Comparison of ENCODE assay signal across 8 cellular contexts in the genomic region with DNA sequence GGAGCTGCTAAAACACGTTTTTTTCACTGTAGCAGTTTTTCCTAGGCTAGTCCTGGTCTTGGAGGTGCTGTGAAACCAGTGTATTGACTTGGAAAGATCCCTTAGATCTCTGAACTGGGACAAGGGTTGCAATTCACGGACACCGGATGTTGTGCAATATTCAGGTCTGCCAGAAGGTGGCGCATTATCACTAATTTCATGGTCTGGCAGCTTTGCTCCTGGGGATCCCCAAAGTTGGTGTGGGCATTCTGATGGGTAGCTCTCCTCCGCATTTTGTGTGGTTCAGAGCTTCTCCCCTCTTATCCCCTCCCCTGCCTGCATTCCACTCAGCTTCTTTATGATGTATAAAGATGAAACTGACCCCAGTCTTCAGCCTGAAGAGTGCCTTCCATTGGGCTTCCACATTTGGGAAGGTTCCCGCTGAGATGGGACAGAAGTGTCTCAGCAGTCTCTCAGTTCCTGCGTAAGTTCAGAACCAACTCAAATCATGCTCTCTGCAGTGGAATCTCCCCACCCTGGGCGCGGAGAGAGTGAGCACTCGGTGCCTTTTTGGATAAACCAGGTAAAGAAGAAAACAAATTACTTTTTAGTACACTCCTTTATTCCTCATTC.
A peak's percentile ranks its signal among the peaks of the same experiment; 100 is the strongest.
DNase-seq lines count a peak whose midpoint lies in the region; ATAC-seq and TF ChIP-seq lines count a peak whose summit lies in the region.

No MANE protein-coding gene starts in this region.

- no peaks in the 10 kb centered on the region for H3K36me3 Mint-ChIP-seq in activated CD4-positive, alpha-beta T cell treated with anti-CD3 and anti-CD28 coated beads for 36 hours (ENCODE audit: low read depth)

- H3K4me3 ChIP-seq in SK-N-MC (no peak overlapping the region), coronary artery (no peak overlapping the region)

- H3K36me3 ChIP-seq in SK-N-MC (ENCODE audit: insufficient read depth, low read length), result no peaks in the 10 kb centered on the region

- CTCF ChIA-PET in activated CD4-positive, alpha-beta T cell treated with anti-CD3 and anti-CD28 coated beads for 36 hours (lab: Charles Lee), result interaction anchor here (0.6 to 1.8 kb wide), 5 partner anchors 14 to 118 kb away, joined by 3 to 7 read pairs (median 5); no protein-coding TSS in a partner anchor

- H3K27me3 Mint-ChIP-seq in activated CD4-positive, alpha-beta T cell treated with anti-CD3 and anti-CD28 coated beads for 36 hours, result peaks cover 2% of the 10 kb centered on the region

- no peak for TF ChIP-seq POLR2A in erythroblast (IDR thresholded peaks at IDR 0.05; ENCODE audit: low read length)

- POLR2A ChIA-PET in activated CD4-positive, alpha-beta T cell treated with anti-CD3 and anti-CD28 coated beads for 36 hours (lab: Charles Lee), result no interaction called here

- no peak for TF ChIP-seq CTCF in coronary artery (IDR thresholded peaks at IDR 0.05)

- H3K9ac ChIP-seq in SK-N-MC (ENCODE audit: insufficient read length), result no peak overlapping the region

- intact Hi-C loops in activated CD4-positive, alpha-beta T cell treated with anti-CD3 and anti-CD28 coated beads for 36 hours (cut with DNase I, micrococcal nuclease), result loop anchor here (1.0 to 10.0 kb wide), 7 partner anchors 116 to 426 kb away; no protein-coding TSS in a partner anchor

- H3K4me1 Mint-ChIP-seq in activated CD4-positive, alpha-beta T cell treated with anti-CD3 and anti-CD28 coated beads for 36 hours, result no peaks in the 10 kb centered on the region

- no peak overlapping the region for H3K27ac ChIP-seq in SK-N-MC
- H3K27ac ChIP-seq in coronary artery, result no peak overlapping the region

- no peaks in the 10 kb centered on the region for H3K9me3 Mint-ChIP-seq in activated CD4-positive, alpha-beta T cell treated with anti-CD3 and anti-CD28 coated beads for 36 hours (ENCODE audit: low read depth)

- H3K27ac Mint-ChIP-seq in activated CD4-positive, alpha-beta T cell treated with anti-CD3 and anti-CD28 coated beads for 36 hours, result no peak overlapping the region

- peak; percentile 70 for DNase-seq in activated CD4-positive, alpha-beta T cell treated with anti-CD3 and anti-CD28 coated beads for 36 hours
- no peak for DNase-seq in activated CD4-positive, alpha-beta T cell treated with anti-CD3 and anti-CD28 coated beads, Interleukin-2, amount 50 U/mL, for 4 hours
- peak; percentile 3 for DNase-seq in LHCN-M2 (ENCODE audit: low read depth)
- peak; percentile 2 for DNase-seq in SK-N-MC (ENCODE audit: low read depth, low spot score)
- DNase-seq in erythroblast (lab: John Stamatoyannopoulos, UW), result peak; percentile 47 to 74
- DNase-seq in nucleus accumbens (lab: John Stamatoyannopoulos, UW), result peak in 50 of 56 donors; percentile 0 to 77 (median 33)
- no peak for DNase-seq in coronary artery (ENCODE audit: low spot score)

- ATAC-seq in activated CD4-positive, alpha-beta T cell treated with anti-CD3 and anti-CD28 coated beads for 36 hours, result no peak
- ATAC-seq in GM21619 (IDR thresholded peaks at IDR 0.05; ENCODE audit: unreplicated experiment), result peak; percentile 79

- H3K4me3 Mint-ChIP-seq in activated CD4-positive, alpha-beta T cell treated with anti-CD3 and anti-CD28 coated beads for 36 hours, result no peak overlapping the region

- H3K9me3 ChIP-seq in SK-N-MC (ENCODE audit: low read depth, low read length), result no peaks in the 10 kb centered on the region

Comparison
In these comparisons a context has a peak if more than half of its experiments do, and no peak if none do; other contexts are left out.
1. DNase-seq: peak in activated CD4-positive, alpha-beta T cell treated with anti-CD3 and anti-CD28 coated beads for 36 hours (single experiment), LHCN-M2 (single experiment), SK-N-MC (single experiment), erythroblast (2 of 2) and nucleus accumbens (50 of 56); none in activated CD4-positive, alpha-beta T cell treated with anti-CD3 and anti-CD28 coated beads, Interleukin-2, amount 50 U/mL, for 4 hours (0 of 2) and coronary artery (single experiment).